Comparison of ENCODE assay signal across 16 cellular contexts in genomic region chr12:70360218-70360617, GRCh38.
"Had no signal": no experiment of that assay in that cellular context is flagged by ENCODE, and none has a peak within 500 bp of the region (broad histone marks: within the 10 kb centered on the region; RNA-seq: fewer than 3 reads in every experiment).

No MANE protein-coding gene starts in this region.

- H3K4me3 Mint-ChIP-seq: naive thymus-derived CD4-positive, alpha-beta T cell; nephron progenitor cell; stimulated activated naive B cell treated with anti-CD40 and anti-IgM and Interleukin-4, amounts not matched to agents 10 μg/mL and 1 μg/mL and 100 μg/mL, for 72 hours had no signal

- H3K27ac ChIP-seq: esophagus squamous epithelium, hepatocyte, sigmoid colon, skin epidermis, stomach had no signal

- H3K4me3 ChIP-seq: esophagus squamous epithelium, hepatocyte, sigmoid colon, skin epidermis, stomach had no signal

- DNase-seq: esophagus squamous epithelium; foreskin fibroblast; kidney glomerular epithelial cell; mammary epithelial cell; naive thymus-derived CD4-positive, alpha-beta T cell; nephron progenitor cell; sigmoid colon; stimulated activated CD4-positive, alpha-beta T cell treated with anti-CD3 and anti-CD28 coated beads, Interleukin-2, amount 100 ng/mL, for 24 hours; stimulated activated CD4-positive, alpha-beta T cell treated with anti-CD3 and anti-CD28 coated beads, Interleukin-4, amount 100 ng/mL, for 4 hours; stimulated activated naive B cell treated with anti-CD40 and anti-IgM and Interleukin-4, amounts not matched to agents 10 μg/mL and 1 μg/mL and 100 μg/mL, for 72 hours; stomach; substantia nigra; trophoblast cell had no signal

- H3K36me3 Mint-ChIP-seq: stimulated activated naive B cell treated with anti-CD40 and anti-IgM and Interleukin-4, amounts not matched to agents 10 μg/mL and 1 μg/mL and 100 μg/mL, for 72 hours had no signal

- ATAC-seq: left lobe of liver; naive thymus-derived CD4-positive, alpha-beta T cell; stimulated activated naive B cell treated with anti-CD40 and anti-IgM and Interleukin-4, amounts not matched to agents 10 μg/mL and 1 μg/mL and 100 μg/mL, for 72 hours had no signal

- H3K27ac Mint-ChIP-seq: nephron progenitor cell; stimulated activated naive B cell treated with anti-CD40 and anti-IgM and Interleukin-4, amounts not matched to agents 10 μg/mL and 1 μg/mL and 100 μg/mL, for 72 hours had no signal

- H3K9me3 ChIP-seq: esophagus squamous epithelium, sigmoid colon, stomach had no signal

- H3K9me3 Mint-ChIP-seq: naive thymus-derived CD4-positive, alpha-beta T cell; stimulated activated naive B cell treated with anti-CD40 and anti-IgM and Interleukin-4, amounts not matched to agents 10 μg/mL and 1 μg/mL and 100 μg/mL, for 72 hours had no signal
